ENCODE assay signal across 22 cellular contexts in genomic region chr12:106416273-106416672, GRCh38. TPM values are rescaled to one million over a fixed set of nuclear protein-coding genes. Genes with fewer than 3 reads are reported as not detected.
DNase-seq lines count a peak whose midpoint lies in the region; ATAC-seq and TF ChIP-seq lines count a peak whose summit lies in the region.
"Had no signal": no experiment of that assay in that cellular context is flagged by ENCODE, and none has a peak within 500 bp of the region (broad histone marks: within the 10 kb centered on the region; RNA-seq: fewer than 3 reads in every experiment).

No MANE protein-coding gene starts in this region.

- no peak overlapping the region for H3K9ac ChIP-seq in neuronal stem cell (ENCODE audit: low read depth, low read length, poor library complexity)

- peaks cover 0 to 3% of the 10 kb centered on the region in 2 donors for H3K9me3 ChIP-seq in neuronal stem cell (replicated peaks in 1 of 2; ENCODE audit: control insufficient read depth in 2 of 2, insufficient read depth in 1 of 2, low read depth in 1 of 2, low read length in 2 of 2)

- DNase-seq in EL (peak; percentile 37), fibroblast of the aortic adventitia (ENCODE audit: low read depth) (peak; percentile 59), neuronal stem cell (ENCODE audit: low spot score) (peak; percentile 45), GM13977 (ENCODE audit: low spot score) (no peak), substantia nigra (lab: John Stamatoyannopoulos, UW) (no peak)
- DNase-seq: activated CD4-positive, alpha-beta T cell treated with anti-CD3 and anti-CD28 coated beads for 4 hours; activated naive CD8-positive, alpha-beta T cell treated with anti-CD3 and anti-CD28 coated beads for 36 hours; brain microvascular endothelial cell; foreskin keratinocyte; natural killer cell; NCI-H1417 treated with DMSO at 0.1 percent for 48 hours; NCI-H2171; NCI-H526 treated with DMSO at 0.1 percent for 48 hours; posterior cingulate gyrus; stimulated activated CD4-positive, alpha-beta T cell treated with anti-CD3 and anti-CD28 coated beads, Interleukin-1b, Interleukin-23, amount 100 ng/mL, for 48 hours; stimulated activated naive B cell treated with anti-CD40 and anti-IgM and Interleukin-4, amounts not matched to agents 10 μg/mL and 1 μg/mL and 100 μg/mL, for 72 hours; T-cell had no signal

- H2AK5ac ChIP-seq in neuronal stem cell (ENCODE audit: low read depth, low read length): no peak overlapping the region

- no CpG with 5 or more reads among the region's 2 CpGs for WGBS in neuronal stem cell (ENCODE audit: extremely low coverage in 2 of 2, insufficient read length in 2 of 2, insufficient replicate concordance in 1 of 2), 2 donors

- no peaks in the 10 kb centered on the region for H3K27me3 ChIP-seq in neuronal stem cell (ENCODE audit: control insufficient read depth in 3 of 3, insufficient read depth in 3 of 3, low read depth in 1 of 3, low read length in 3 of 3)
- H3K27me3 ChIP-seq: brain microvascular endothelial cell, foreskin keratinocyte, hepatocyte had no signal

- H3K4me3 ChIP-seq in fibroblast of the aortic adventitia (ENCODE audit: low read depth, low read length) (no peak overlapping the region), neuronal stem cell (ENCODE audit: low read length in 2 of 2) (no peak overlapping the region)
- H3K4me3 ChIP-seq: hepatocyte had no signal

- H2BK15ac ChIP-seq in neuronal stem cell (ENCODE audit: low read length): no peak overlapping the region

- H3K36me3 ChIP-seq in neuronal stem cell (replicated peaks in 1 of 2; ENCODE audit: control insufficient read depth in 2 of 2, insufficient read depth in 2 of 2, low read length in 2 of 2): peaks cover 0 to 33% of the 10 kb centered on the region in 2 donors
- H3K36me3 ChIP-seq: brain microvascular endothelial cell had no signal

- H3K27ac ChIP-seq in neuronal stem cell (replicated peaks; ENCODE audit: low read length) (no peak overlapping the region), substantia nigra (ENCODE audit: low read depth, low read length, poor library complexity, severe bottlenecking) (no peak overlapping the region)
- H3K27ac ChIP-seq: brain microvascular endothelial cell, foreskin keratinocyte, hepatocyte had no signal

- H3K4me1 ChIP-seq in neuronal stem cell (ENCODE audit: control insufficient read depth in 2 of 2, insufficient read depth in 1 of 2, low read depth in 1 of 2, low read length in 2 of 2): peaks cover 11 to 26% of the 10 kb centered on the region in 2 donors

- in situ Hi-C loops in GM13977 (cut with MboI; ENCODE audit: low pct_unique_long_range_greater_than_20kb, low sequenced_read_pairs, unreplicated experiment): no loop called here

- no peak overlapping the region for H3K18ac ChIP-seq in neuronal stem cell (ENCODE audit: low read length)

- no peak overlapping the region for H4K8ac ChIP-seq in neuronal stem cell (ENCODE audit: low read depth, low read length)

- H3K79me1 ChIP-seq in neuronal stem cell (ENCODE audit: low read depth, low read length): no peaks in the 10 kb centered on the region

- H3K23ac ChIP-seq in neuronal stem cell (ENCODE audit: low read depth, low read length, poor library complexity): no peak overlapping the region

- H4K91ac ChIP-seq in neuronal stem cell (ENCODE audit: low read depth, low read length, poor library complexity): no peak overlapping the region

- no peak overlapping the region for H2BK5ac ChIP-seq in neuronal stem cell (ENCODE audit: low read length)

- no peak overlapping the region for H2BK12ac ChIP-seq in neuronal stem cell (ENCODE audit: low read length)

- H3K4ac ChIP-seq in neuronal stem cell (ENCODE audit: low read length): no peak overlapping the region

- ATAC-seq in SK-N-SH treated with all-trans-retinoic acid at 6 μM for 48 hours: peak; percentile 45
- ATAC-seq in HG03520 (IDR thresholded peaks at IDR 0.05; ENCODE audit: unreplicated experiment): no peak
- ATAC-seq in GM21528 (IDR thresholded peaks at IDR 0.05; ENCODE audit: low FRiP score, unreplicated experiment): no peak
- ATAC-seq: foreskin keratinocyte; HCT116; natural killer cell; stimulated activated naive B cell treated with anti-CD40 and anti-IgM and Interleukin-4, amounts not matched to agents 10 μg/mL and 1 μg/mL and 100 μg/mL, for 72 hours; T-cell had no signal

- H2AFZ ChIP-seq in neuronal stem cell (ENCODE audit: low read length): peak overlapping the region; percentile 15
- H2AFZ ChIP-seq: hepatocyte had no signal

- TF ChIP-seq CTCF in fibroblast of the aortic adventitia (IDR thresholded peaks at IDR 0.05; ENCODE audit: insufficient read depth, low read length) (no peak), GM13977 (IDR thresholded peaks at IDR 0.05; ENCODE audit: extremely low read depth, insufficient read depth, missing control alignments) (no peak)

- no peak overlapping the region for H2BK120ac ChIP-seq in neuronal stem cell (ENCODE audit: low read depth, low read length)

- no peak overlapping the region for H3K14ac ChIP-seq in neuronal stem cell (ENCODE audit: low read length)

- H3K4me2 ChIP-seq in neuronal stem cell (ENCODE audit: insufficient read depth, low read length, poor library complexity, severe bottlenecking): no peak overlapping the region
- H3K4me2 ChIP-seq: hepatocyte had no signal

TF ChIP-seq in SK-N-SH treated with all-trans-retinoic acid at 6 μM for 48 hours, 23 proteins besides CTCF, POLR2A, EP300 and RAD21:
- TF ChIP-seq ZNF8 (CRISPR knock-in tag; IDR thresholded peaks at IDR 0.05): no peak
- no peak for TF ChIP-seq TCF4 (CRISPR knock-in tag; IDR thresholded peaks at IDR 0.05; ENCODE audit: borderline replicate concordance)

RNA-seq across cellular contexts. Expression of gene POLR3B, which starts 58.7 kb away (rescaled TPM):
- total RNA-seq in fibroblast of the aortic adventitia (ENCODE audit: low replicate concordance): 11.1 and 18.5 TPM in 2 replicates
- polyA plus RNA-seq in neuronal stem cell (2013, experiment 1 of 2): 4.1 TPM
- 4.2 TPM for polyA plus RNA-seq in neuronal stem cell (2013, experiment 2 of 2)

Comparison
In these comparisons a context has a peak if more than half of its experiments do, and no peak if none do; other contexts are left out.
1. DNase-seq: peak in EL (single experiment), fibroblast of the aortic adventitia (single experiment) and neuronal stem cell (single experiment); none in GM13977 (single experiment) and substantia nigra (0 of 49).